ENCODE assay signal across 2 cellular contexts in genomic region chr3:172065967-172066762, GRCh38.
TF ChIP-seq lines count a peak whose summit lies in the region.

No MANE protein-coding gene starts in this region.

TF ChIP-seq in HEK293, 187 proteins besides CTCF, POLR2A, EP300 and RAD21 (continued from another document):
- no peak for TF ChIP-seq ZBTB26 (tag by site-specific recombination; optimal IDR thresholded peaks at IDR 0.05)
TF ChIP-seq in HEK293: peak in this region for 2.

TF ChIP-seq in liver, 16 proteins besides CTCF, POLR2A, EP300 and RAD21 (continued from another document):
- TF ChIP-seq REST (IDR thresholded peaks at IDR 0.05) (peak; percentile 21), EGR1 (IDR thresholded peaks at IDR 0.05; ENCODE audit: low read depth in 2 of 2) (no peak), FOXA1 (IDR thresholded peaks at IDR 0.05) (peak; percentile 17)
